ENCODE assay signal across 7 cellular contexts in genomic region chr22:41517172-41518047, GRCh38. TPM values are rescaled to one million over a fixed set of nuclear protein-coding genes. Genes with fewer than 3 reads are reported as not detected.
A peak's percentile ranks its signal among the peaks of the same experiment; 100 is the strongest.
DNase-seq lines count a peak whose midpoint lies in the region; ATAC-seq and TF ChIP-seq lines count a peak whose summit lies in the region.

No MANE protein-coding gene starts in this region.

- 56% methylated on average over 22 of the region's 22 CpGs for WGBS in tibial nerve, 2 donors

- ATAC-seq in HG03135 (IDR thresholded peaks at IDR 0.05; ENCODE audit: unreplicated experiment): no peak

- no peaks in the 10 kb centered on the region for H3K9me3 ChIP-seq in MG63
- no peaks in the 10 kb centered on the region for H3K9me3 ChIP-seq in tibial nerve

- peaks cover 0 to 23% (median 3%) of the 10 kb centered on the region in 4 donors for H3K4me1 ChIP-seq in tibial nerve

- peak overlapping the region; percentile 24 to 84 (median 69) for H3K27ac ChIP-seq in tibial nerve

- H3K36me3 ChIP-seq in MG63 (peaks cover 34% of the 10 kb centered on the region), tibial nerve (peaks cover 0 to 80% (median 2%) of the 10 kb centered on the region in 3 donors)

- TF ChIP-seq CTCF in epithelial cell of esophagus (IDR thresholded peaks at IDR 0.05; ENCODE audit: insufficient read depth, low read depth, low read length, missing control alignments) (peak; percentile 91), tibial nerve (IDR thresholded peaks at IDR 0.05) (peak; percentile 80 to 95 (median 90))

- peak in 1 of 2 donors; percentile 68 for TF ChIP-seq EP300 in tibial nerve (IDR thresholded peaks at IDR 0.05)

- H3K4me3 ChIP-seq in MG63 (no peak overlapping the region), epithelial cell of esophagus (ENCODE audit: low read length) (no peak overlapping the region), tibial nerve (no peak overlapping the region)

- DNase-seq in GM03348 (ENCODE audit: low spot score) (peak; percentile 89), MG63 (peak; percentile 43), epithelial cell of esophagus (ENCODE audit: low read depth) (peak; percentile 84), middle frontal gyrus (ENCODE audit: extremely low spot score, low spot score) (peak; percentile 72), tibial nerve (ENCODE audit: low spot score in 2 of 2) (peak; percentile 85 to 93)
- peak; percentile 74 for DNase-seq in activated CD4-positive, alpha-beta T cell treated with anti-CD3 and anti-CD28 coated beads for 48 hours

- H3K27me3 ChIP-seq in MG63: no peaks in the 10 kb centered on the region
- no peaks in the 10 kb centered on the region for H3K27me3 ChIP-seq in tibial nerve

- TF ChIP-seq POLR2A in tibial nerve (IDR thresholded peaks at IDR 0.05): no peak

RNA-seq across cellular contexts. Expression of gene POLR3H, which starts 26.9 kb away (rescaled TPM):
- total RNA-seq in MG63 (2014; rRNA removed; shearing (Covaris generic); ENCODE audit: low replicate concordance): 47.2 and 53.1 TPM in 2 replicates
- 10 to 100 TPM; 26.6 to 33.6 (median 27.5) TPM for total RNA-seq in tibial nerve

RNA-seq across cellular contexts. Expression of gene CSDC2, which starts 43.4 kb away (rescaled TPM):
- total RNA-seq in MG63 (2014; rRNA removed; shearing (Covaris generic); ENCODE audit: low replicate concordance): not detected in 2 replicates
- total RNA-seq in tibial nerve: 10 to 100 TPM in 1 of 4 donors, 1 to 10 TPM in 3; 1.7 to 10.8 (median 2.5) TPM

RNA-seq across cellular contexts. Expression of gene ACO2, which starts 48.5 kb away (rescaled TPM):
- 53.2 and 90.1 TPM in 2 replicates for total RNA-seq in MG63 (2014; rRNA removed; shearing (Covaris generic); ENCODE audit: low replicate concordance)
- total RNA-seq in tibial nerve: 10 to 100 TPM; 69.9 to 91.1 (median 76.4) TPM

RNA-seq across cellular contexts. Expression of gene PHF5A, which starts 48.9 kb away (rescaled TPM):
- 101 and 111 TPM in 2 replicates for total RNA-seq in MG63 (2014; rRNA removed; shearing (Covaris generic); ENCODE audit: low replicate concordance)
- total RNA-seq in tibial nerve: 10 to 100 TPM; 32.6 to 51.5 (median 36.4) TPM
